18 cellular contexts compared by ENCODE assay signal in the genomic region with DNA sequence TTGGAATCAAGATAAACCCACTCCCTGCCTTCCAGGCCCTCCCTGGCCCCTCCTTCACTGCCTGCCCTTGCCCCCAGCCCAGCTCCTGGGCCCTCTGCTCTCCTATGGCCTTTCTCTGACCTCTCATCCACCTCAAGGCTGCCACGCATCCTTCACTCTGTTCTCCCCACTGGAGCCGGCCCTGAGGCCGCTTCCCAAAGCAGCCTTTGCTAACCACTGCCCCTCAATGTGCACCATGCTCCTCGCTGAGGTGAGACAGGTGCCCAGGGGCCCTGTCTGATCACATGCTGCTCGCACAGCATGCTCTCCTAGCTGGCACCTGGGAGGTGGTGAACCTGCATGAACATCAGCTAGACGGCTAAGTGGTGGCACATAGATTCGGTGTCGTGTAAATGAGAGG.
DNase-seq lines count a peak whose midpoint lies in the region; ATAC-seq, FAIRE-seq and TF ChIP-seq lines count a peak whose summit lies in the region.
"Had no signal": no experiment of that assay in that cellular context is flagged by ENCODE, and none has a peak within 500 bp of the region (broad histone marks: within the 10 kb centered on the region; RNA-seq: fewer than 3 reads in every experiment).

No MANE protein-coding gene starts in this region.

- no peak for ATAC-seq in natural killer cell treated with Interleukin-12 subunit alpha and Interleukin-12 subunit beta and Interleukin-15 and Interleukin-18, amount 100 ng/mL, for 72 hours
- ATAC-seq in natural killer cell = no peak
- ATAC-seq: A549 had no signal

- intact Hi-C loops in natural killer cell (cut with micrococcal nuclease) = no loop called here

- H3K4me1 Mint-ChIP-seq in natural killer cell treated with Interleukin-12 subunit alpha and Interleukin-12 subunit beta and Interleukin-15 and Interleukin-18, amount 100 ng/mL, for 72 hours (ENCODE audit: low read depth in 2 of 2) = peaks cover 0 to 3% of the 10 kb centered on the region in 2 donors
- H3K4me1 Mint-ChIP-seq in natural killer cell = peaks cover 0 to 13% of the 10 kb centered on the region in 2 donors
- H3K4me1 Mint-ChIP-seq in chondrocyte (ENCODE audit: low read depth) = peaks cover 6% of the 10 kb centered on the region
- peaks cover 27% of the 10 kb centered on the region for H3K4me1 Mint-ChIP-seq in nephron progenitor cell

- H3K36me3 Mint-ChIP-seq in natural killer cell treated with Interleukin-12 subunit alpha and Interleukin-12 subunit beta and Interleukin-15 and Interleukin-18, amount 100 ng/mL, for 72 hours = no peaks in the 10 kb centered on the region
- H3K36me3 Mint-ChIP-seq in natural killer cell = no peaks in the 10 kb centered on the region
- H3K36me3 Mint-ChIP-seq in chondrocyte (ENCODE audit: low read depth) = no peaks in the 10 kb centered on the region
- no peaks in the 10 kb centered on the region for H3K36me3 Mint-ChIP-seq in nephron progenitor cell (ENCODE audit: low read depth)
- H3K36me3 Mint-ChIP-seq: IgD-negative memory B cell had no signal

- H3K27me3 Mint-ChIP-seq in natural killer cell treated with Interleukin-12 subunit alpha and Interleukin-12 subunit beta and Interleukin-15 and Interleukin-18, amount 100 ng/mL, for 72 hours = peaks cover 17 to 26% of the 10 kb centered on the region in 2 donors
- H3K27me3 Mint-ChIP-seq in natural killer cell (ENCODE audit: low read depth in 2 of 2) (peaks cover 21 to 22% of the 10 kb centered on the region in 2 donors), chondrocyte (ENCODE audit: low read depth) (peaks cover 35% of the 10 kb centered on the region), nephron progenitor cell (ENCODE audit: low read depth, poor library complexity) (peaks cover 47% of the 10 kb centered on the region)

- no peak overlapping the region for H3K27ac Mint-ChIP-seq in natural killer cell treated with Interleukin-12 subunit alpha and Interleukin-12 subunit beta and Interleukin-15 and Interleukin-18, amount 100 ng/mL, for 72 hours
- H3K27ac Mint-ChIP-seq in natural killer cell (no peak overlapping the region), chondrocyte (ENCODE audit: unreplicated experiment) (no peak overlapping the region), nephron progenitor cell (peak overlapping the region; percentile 54)
- H3K27ac Mint-ChIP-seq: B cell, IgD-negative memory B cell had no signal

- H3K4me3 Mint-ChIP-seq in natural killer cell treated with Interleukin-12 subunit alpha and Interleukin-12 subunit beta and Interleukin-15 and Interleukin-18, amount 100 ng/mL, for 72 hours = no peak overlapping the region
- no peak overlapping the region for H3K4me3 Mint-ChIP-seq in natural killer cell
- no peak overlapping the region for H3K4me3 Mint-ChIP-seq in chondrocyte (ENCODE audit: unreplicated experiment)
- H3K4me3 Mint-ChIP-seq in nephron progenitor cell = no peak overlapping the region
- H3K4me3 Mint-ChIP-seq: B cell had no signal

- FAIRE-seq in urothelium cell line (lab: Jason Lieb, UNC) (peak; percentile 71), RCC 7860 (lab: Jason Lieb, UNC) (no peak)
- FAIRE-seq: A549, D721Med had no signal

- TF ChIP-seq CTCF in natural killer cell (IDR thresholded peaks at IDR 0.05) (no peak), chondrocyte (IDR thresholded peaks at IDR 0.05) (no peak), nephron progenitor cell (IDR thresholded peaks at IDR 0.05) (no peak)

- no peaks in the 10 kb centered on the region for H3K9me3 Mint-ChIP-seq in natural killer cell treated with Interleukin-12 subunit alpha and Interleukin-12 subunit beta and Interleukin-15 and Interleukin-18, amount 100 ng/mL, for 72 hours
- no peaks in the 10 kb centered on the region for H3K9me3 Mint-ChIP-seq in natural killer cell
- H3K9me3 Mint-ChIP-seq in chondrocyte (ENCODE audit: low read depth) = no peaks in the 10 kb centered on the region
- no peaks in the 10 kb centered on the region for H3K9me3 Mint-ChIP-seq in nephron progenitor cell

- DNase-seq in natural killer cell treated with Interleukin-12 subunit alpha and Interleukin-12 subunit beta and Interleukin-15 and Interleukin-18, amount 100 ng/mL, for 72 hours (ENCODE audit: low spot score) = peak; percentile 31
- DNase-seq in natural killer cell (no peak), chondrocyte (ENCODE audit: low spot score) (peak; percentile 66), nephron progenitor cell (no peak), urothelium cell line (ENCODE audit: low spot score) (no peak), RCC 7860 (ENCODE audit: low spot score) (no peak), nucleus accumbens (lab: John Stamatoyannopoulos, UW) (no peak)
- no peak for DNase-seq in activated CD4-positive, alpha-beta T cell treated with anti-CD3 and anti-CD28 coated beads, Interleukin-2, amount 50 U/mL, for 48 hours
- DNase-seq: GDM1, NCI-H1694 treated with DMSO at 0.1 percent for 48 hours, NCI-H2081 treated with DMSO at 0.1 percent for 48 hours, NCI-H2171 treated with DMSO at 0.1 percent for 48 hours, NCI-H526, Peyer's patch had no signal

Comparison
In these comparisons a context has a peak if more than half of its experiments do, and no peak if none do; other contexts are left out.
1. DNase-seq: peak in natural killer cell treated with Interleukin-12 subunit alpha and Interleukin-12 subunit beta and Interleukin-15 and Interleukin-18, amount 100 ng/mL, for 72 hours (single experiment) and chondrocyte (single experiment); none in natural killer cell (single experiment), nephron progenitor cell (single experiment), urothelium cell line (single experiment), activated CD4-positive, alpha-beta T cell treated with anti-CD3 and anti-CD28 coated beads, Interleukin-2, amount 50 U/mL, for 48 hours (0 of 2), RCC 7860 (single experiment) and nucleus accumbens (0 of 56).